ENCODE assay signal across 9 cellular contexts in genomic region chr11:129006161-129006560, GRCh38.
"Had no signal": no experiment of that assay in that cellular context is flagged by ENCODE, and none has a peak within 500 bp of the region (broad histone marks: within the 10 kb centered on the region; RNA-seq: fewer than 3 reads in every experiment).

No MANE protein-coding gene starts in this region.

- FAIRE-seq: H1, H54, HTR-8/SVneo, K562 had no signal

- H3K4me3 Mint-ChIP-seq: H9, HFFc6 had no signal

- H3K27ac Mint-ChIP-seq: HFFc6 had no signal

- ATAC-seq: K562 had no signal

- H3K27ac ChIP-seq: GM23248 had no signal

- DNase-seq: GM23248, H9, HCEC 1CT, HFFc6, IMR-90 had no signal

- H3K4me3 ChIP-seq: GM23248, K562 had no signal

- H2AFZ ChIP-seq: GM23248 had no signal
